In the genomic region with DNA sequence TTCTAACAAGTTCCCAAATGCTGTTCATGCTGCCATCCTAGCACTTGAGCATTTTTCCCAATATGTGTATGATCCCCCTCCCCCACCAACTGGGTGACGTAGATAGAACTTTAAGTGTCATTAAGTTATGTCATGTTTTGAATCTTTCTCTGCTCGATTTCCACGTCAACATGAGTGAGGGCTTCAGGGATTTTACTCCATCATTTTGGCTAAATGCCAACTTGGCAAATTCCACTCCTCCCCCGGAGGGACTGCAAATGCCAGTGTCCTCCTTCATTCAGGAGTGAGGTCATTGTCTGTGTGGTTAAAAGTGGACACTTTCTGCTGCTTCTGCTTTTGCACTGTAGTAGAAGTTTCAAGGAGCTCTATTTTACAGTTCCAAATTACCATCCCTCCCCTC, we compare ENCODE assay signal across 11 cellular contexts.
A peak's percentile ranks its signal among the peaks of the same experiment; 100 is the strongest.
DNase-seq lines count a peak whose midpoint lies in the region; ATAC-seq and TF ChIP-seq lines count a peak whose summit lies in the region.
"Had no signal": no experiment of that assay in that cellular context is flagged by ENCODE, and none has a peak within 500 bp of the region (broad histone marks: within the 10 kb centered on the region; RNA-seq: fewer than 3 reads in every experiment).

No MANE protein-coding gene starts in this region.

- DNase-seq in NCI-H510A treated with DMSO at 0.1 percent for 48 hours (lab: John Stamatoyannopoulos, UW) = peak; percentile 22
- no peak for DNase-seq in NCI-H510A (lab: John Stamatoyannopoulos, UW)
- peak; percentile 43 for DNase-seq in SW480 (ENCODE audit: low spot score)
- no peak for DNase-seq in left cardiac atrium
- DNase-seq in thyroid gland = peak; percentile 23
- no peak for DNase-seq in activated CD4-positive, CD25-positive, alpha-beta regulatory T cell (lab: John Stamatoyannopoulos, UW)
- DNase-seq in OCI-LY7 (ENCODE audit: low spot score) = no peak
- DNase-seq in posterior cingulate gyrus = no peak
- DNase-seq: activated CD4-positive, alpha-beta T cell treated with anti-CD3 and anti-CD28 coated beads for 48 hours; anterior cingulate cortex had no signal

- TF ChIP-seq CTCF in thyroid gland (IDR thresholded peaks at IDR 0.05) (no peak), OCI-LY7 (conservative IDR thresholded peaks at IDR 0.05; ENCODE audit: low read length) (no peak)

- TF ChIP-seq POLR2A in thyroid gland (IDR thresholded peaks at IDR 0.05) = peak in 1 of 2 donors; percentile 4

- H3K9me3 ChIP-seq in thyroid gland (no peaks in the 10 kb centered on the region), OCI-LY7 (ENCODE audit: low read length) (no peaks in the 10 kb centered on the region)

- WGBS in thyroid gland, 2 donors = 17 to 24% methylated on average over 4 of the region's 4 CpGs

- H3K27ac ChIP-seq in thyroid gland (peak overlapping the region in 2 of 3 donors; percentile 11 to 72), OCI-LY7 (ENCODE audit: low read depth, low read length, poor library complexity, severe bottlenecking) (no peak overlapping the region)
- H3K27ac ChIP-seq: parathyroid adenoma had no signal

- H3K4me3 ChIP-seq in thyroid gland (replicated peaks in 1 of 3) (no peak overlapping the region), OCI-LY7 (ENCODE audit: low read depth, low read length, poor library complexity, severe bottlenecking) (no peak overlapping the region)

- H3K36me3 ChIP-seq in thyroid gland = no peaks in the 10 kb centered on the region
- H3K36me3 ChIP-seq in OCI-LY7 (ENCODE audit: insufficient read depth, low read length) = no peaks in the 10 kb centered on the region

- peaks cover 38 to 45% of the 10 kb centered on the region in 2 donors for H3K4me1 ChIP-seq in thyroid gland
- peaks cover 20% of the 10 kb centered on the region for H3K4me1 ChIP-seq in OCI-LY7 (ENCODE audit: insufficient read depth, low read length, poor library complexity, severe bottlenecking)
- H3K4me1 ChIP-seq: parathyroid adenoma had no signal

- H3K27me3 ChIP-seq in thyroid gland = no peaks in the 10 kb centered on the region

- H3K9me2 ChIP-seq in OCI-LY7 (ENCODE audit: insufficient read depth, low read length) = no peaks in the 10 kb centered on the region

- POLR2A ChIA-PET in OCI-LY7 (lab: Charles Lee) = interaction anchor here (0.8 to 1.6 kb wide), 2 partner anchors 12 to 77 kb away, joined by 3 to 4 read pairs; no protein-coding TSS in a partner anchor

- no TSS peak for BruUV-seq in OCI-LY7 (replicated peaks; lab: Mats Ljungman, UMichigan)

- CTCF ChIA-PET in OCI-LY7 (lab: Charles Lee; ENCODE audit: unreplicated experiment) = no interaction called here

- no peaks in the 10 kb centered on the region for H3K79me2 ChIP-seq in OCI-LY7 (ENCODE audit: insufficient read depth, low read depth, low read length)
- H3K79me2 ChIP-seq: parathyroid adenoma had no signal

- H2AFZ ChIP-seq in OCI-LY7 (ENCODE audit: low read length) = no peak overlapping the region
- H2AFZ ChIP-seq: parathyroid adenoma had no signal

- no peak overlapping the region for H3K4me2 ChIP-seq in OCI-LY7 (ENCODE audit: low read length)

- intact Hi-C loops in left cardiac atrium (cut with DNase I) = no loop called here
- intact Hi-C loops in thyroid gland (cut with DNase I) = no loop called here
- intact Hi-C loops in OCI-LY7 (cut with micrococcal nuclease; ENCODE audit: unreplicated experiment) = no loop called here
- intact Hi-C loops in posterior cingulate gyrus (cut with DNase I) = no loop called here

- no peaks in the 10 kb centered on the region for H4K20me1 ChIP-seq in OCI-LY7 (ENCODE audit: insufficient read depth, low read length)

- ATAC-seq in left cardiac atrium = peak; percentile 71 to 75

Comparison
In these comparisons a context has a peak if more than half of its experiments do, and no peak if none do; other contexts are left out.
1. DNase-seq: peak in NCI-H510A treated with DMSO at 0.1 percent for 48 hours (single experiment), SW480 (single experiment) and thyroid gland (2 of 2); none in NCI-H510A (single experiment), left cardiac atrium (single experiment), activated CD4-positive, CD25-positive, alpha-beta regulatory T cell (0 of 4), OCI-LY7 (single experiment) and posterior cingulate gyrus (0 of 10).